In the genomic region with DNA sequence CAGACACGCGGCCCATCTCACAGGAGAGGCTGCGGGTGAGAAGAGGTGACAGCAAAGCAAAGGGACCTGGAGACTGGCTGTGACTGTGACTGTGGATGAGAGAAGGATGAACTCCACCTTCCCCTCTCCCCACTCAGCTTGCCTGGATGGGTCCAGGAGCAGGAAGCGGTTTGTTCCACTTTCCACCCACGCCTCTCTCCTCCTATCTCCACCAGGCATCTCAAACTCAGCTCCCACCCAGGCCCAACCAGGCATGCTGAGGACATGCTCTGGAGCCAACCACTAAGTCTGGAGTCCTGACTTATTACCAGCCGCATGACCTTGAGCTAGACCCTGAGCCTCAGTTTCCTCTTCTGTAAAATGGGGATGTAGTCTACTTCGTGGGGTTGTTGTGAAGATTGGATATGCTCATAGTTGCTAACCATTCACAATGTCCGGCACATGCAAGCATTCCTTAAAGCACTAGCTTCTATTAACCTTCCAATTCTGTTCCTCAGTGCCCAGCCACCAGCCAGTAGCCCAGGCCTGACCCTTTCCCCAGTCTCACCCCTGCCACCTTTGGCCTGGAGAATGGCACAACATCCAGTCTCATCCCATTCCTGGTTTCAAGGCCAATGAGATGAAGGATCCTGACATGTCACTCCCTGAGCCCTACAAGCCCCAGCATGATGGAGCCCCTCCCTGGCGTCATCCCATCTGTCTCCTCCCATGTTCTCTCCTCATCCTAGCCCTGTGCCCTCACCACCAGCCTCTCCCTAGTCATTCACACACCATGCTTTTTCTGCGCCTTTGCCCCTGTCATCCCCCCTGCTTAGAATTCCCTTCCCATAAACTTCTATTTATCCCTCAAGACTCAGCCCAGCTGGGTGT, we compare ENCODE assay signal across 1 cellular context.
TF ChIP-seq lines count a peak whose summit lies in the region.

No MANE protein-coding gene starts in this region.

TF ChIP-seq in H1, 55 proteins besides CTCF, POLR2A, EP300 and RAD21:
- TF ChIP-seq KDM1A (IDR thresholded peaks at IDR 0.05; ENCODE audit: borderline replicate concordance, low read length) (peak; percentile 40; the same call in 1 of the 2 replicates), SP1 (IDR thresholded peaks at IDR 0.05; ENCODE audit: low read depth, low read length) (no peak)
